Comparison of ENCODE assay signal across 19 cellular contexts in the genomic region with DNA sequence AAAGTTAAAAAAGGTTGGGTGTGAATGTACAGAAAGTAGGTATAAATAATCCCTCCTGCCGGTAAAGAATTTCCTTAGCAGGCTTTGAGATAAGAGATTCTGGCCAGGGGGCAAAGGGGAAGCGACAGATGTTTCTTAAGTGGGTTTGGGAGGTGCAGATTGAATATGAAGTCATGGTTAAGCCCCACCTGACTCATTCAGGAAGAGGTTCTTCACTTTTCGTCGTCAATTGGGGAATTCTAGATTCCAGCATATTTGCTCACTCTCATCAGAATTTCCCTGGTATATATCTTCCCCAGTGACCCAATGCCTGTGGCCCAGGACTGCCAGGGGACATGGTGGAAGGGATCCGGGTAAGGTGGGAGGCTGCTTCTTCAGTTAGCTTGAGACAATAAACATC.
A peak's percentile ranks its signal among the peaks of the same experiment; 100 is the strongest.
DNase-seq lines count a peak whose midpoint lies in the region; ATAC-seq lines count a peak whose summit lies in the region.
"Had no signal": no experiment of that assay in that cellular context is flagged by ENCODE, and none has a peak within 500 bp of the region (broad histone marks: within the 10 kb centered on the region; RNA-seq: fewer than 3 reads in every experiment).

No MANE protein-coding gene starts in this region.

- no peaks in the 10 kb centered on the region for H3K27me3 ChIP-seq in mesenchymal stem cell (ENCODE audit: control insufficient read depth in 1 of 2, insufficient read depth in 1 of 2, low read length in 2 of 2)

- DNase-seq in EH (ENCODE audit: low read depth) (peak; percentile 68), M059J (ENCODE audit: low read depth) (peak; percentile 85), astrocyte of the hippocampus (ENCODE audit: low read depth, low spot score) (peak; percentile 12), mesenchymal stem cell (peak; percentile 74), SIG-M5 (lab: John Stamatoyannopoulos, UW) (no peak), cerebellar nuclear complex (lab: John Stamatoyannopoulos, UW) (no peak)
- DNase-seq in activated CD8-positive, alpha-beta memory T cell treated with anti-CD3 and anti-CD28 coated beads for 24 hours: no peak
- DNase-seq: activated CD4-positive, alpha-beta T cell treated with anti-CD3 and anti-CD28 coated beads for 48 hours; activated T-cell treated with anti-CD3 and anti-CD28 coated beads, Interleukin-2, amount 50 U/mL, for 24 hours; anterior cingulate cortex; CD8-positive, alpha-beta memory T cell; effector memory CD8-positive, alpha-beta T cell; hippocampal formation; left ventricle myocardium superior; NCI-H1105; NCI-H510A; T-helper 1 cell had no signal

- H4K8ac ChIP-seq in mesenchymal stem cell (ENCODE audit: low read length): no peak overlapping the region

- no peak overlapping the region for H2BK12ac ChIP-seq in mesenchymal stem cell (ENCODE audit: low read length in 2 of 2)

- H2BK120ac ChIP-seq in mesenchymal stem cell (ENCODE audit: low read depth, low read length): no peak overlapping the region

- no peak overlapping the region for H3K27ac ChIP-seq in mesenchymal stem cell (ENCODE audit: low read length, poor library complexity, severe bottlenecking)
- H3K27ac ChIP-seq: skin epidermis had no signal

- 35% methylated on average over 2 of the region's 5 CpGs for WGBS in mesenchymal stem cell

- H3K14ac ChIP-seq in mesenchymal stem cell (ENCODE audit: low read length in 2 of 2): no peak overlapping the region

- H3K9me3 ChIP-seq in mesenchymal stem cell (ENCODE audit: control insufficient read depth, low read length): no peaks in the 10 kb centered on the region

- H2BK5ac ChIP-seq in mesenchymal stem cell (ENCODE audit: low read depth, low read length, poor library complexity, severe bottlenecking): no peak overlapping the region

- H3K36me3 ChIP-seq in mesenchymal stem cell (ENCODE audit: control insufficient read depth in 1 of 2, insufficient read depth in 2 of 2, low read depth in 1 of 2, low read length in 2 of 2): peaks cover 0 to 2% of the 10 kb centered on the region in 2 experiments

- H2BK15ac ChIP-seq in mesenchymal stem cell (ENCODE audit: low read depth, poor library complexity, severe bottlenecking): no peak overlapping the region

- H3K23ac ChIP-seq in mesenchymal stem cell (ENCODE audit: low read length in 2 of 2): no peak overlapping the region

- H3K4ac ChIP-seq in mesenchymal stem cell (ENCODE audit: low read depth in 1 of 2, low read length in 2 of 2): no peak overlapping the region

- ATAC-seq in HG03095 (IDR thresholded peaks at IDR 0.05; ENCODE audit: unreplicated experiment): no peak
- ATAC-seq: effector memory CD8-positive, alpha-beta T cell; left ventricle myocardium superior had no signal

- no peak overlapping the region for H4K91ac ChIP-seq in mesenchymal stem cell (ENCODE audit: low read length)

- H2AK5ac ChIP-seq in mesenchymal stem cell (ENCODE audit: low read length, severe bottlenecking): no peak overlapping the region

- H3K4me3 ChIP-seq in mesenchymal stem cell (ENCODE audit: insufficient read depth in 1 of 2, low read depth in 1 of 2, low read length in 2 of 2): no peak overlapping the region
- H3K4me3 ChIP-seq: skin epidermis had no signal

- H3K18ac ChIP-seq in mesenchymal stem cell (ENCODE audit: low read depth in 1 of 2, low read length in 2 of 2): no peak overlapping the region

- no peak overlapping the region for H3K9ac ChIP-seq in mesenchymal stem cell (ENCODE audit: low read length)

- no peak overlapping the region for H3K4me2 ChIP-seq in mesenchymal stem cell (ENCODE audit: low read length, poor library complexity, severe bottlenecking)

- no peaks in the 10 kb centered on the region for H3K4me1 ChIP-seq in mesenchymal stem cell (ENCODE audit: control insufficient read depth, insufficient read depth, low read depth, low read length)

- no peaks in the 10 kb centered on the region for H3K79me1 ChIP-seq in mesenchymal stem cell (replicated peaks; ENCODE audit: low read length, poor library complexity, severe bottlenecking)

- H2AFZ ChIP-seq in mesenchymal stem cell (ENCODE audit: low read depth, low read length): no peak overlapping the region

Comparison
In these comparisons a context has a peak if more than half of its experiments do, and no peak if none do; other contexts are left out.
1. DNase-seq: peak in EH (single experiment), M059J (single experiment), astrocyte of the hippocampus (single experiment) and mesenchymal stem cell (single experiment); none in SIG-M5 (single experiment), cerebellar nuclear complex (0 of 2) and activated CD8-positive, alpha-beta memory T cell treated with anti-CD3 and anti-CD28 coated beads for 24 hours (single experiment).